11 cellular contexts compared by ENCODE assay signal in genomic region chr7:92769361-92769633, GRCh38.
DNase-seq lines count a peak whose midpoint lies in the region; ATAC-seq, FAIRE-seq and TF ChIP-seq lines count a peak whose summit lies in the region.
"Had no signal": no experiment of that assay in that cellular context is flagged by ENCODE, and none has a peak within 500 bp of the region (broad histone marks: within the 10 kb centered on the region; RNA-seq: fewer than 3 reads in every experiment).

No MANE protein-coding gene starts in this region.

- DNase-seq in GM19239 (ENCODE audit: insufficient read length, low spot score) (no peak), H1 (ENCODE audit: low read depth in 1 of 2, low spot score in 2 of 2) (no peak), SKM-1 (lab: John Stamatoyannopoulos, UW; ENCODE audit: unreplicated experiment) (no peak), SIG-M5 (lab: John Stamatoyannopoulos, UW) (no peak)
- DNase-seq: activated CD4-positive, alpha-beta T cell treated with anti-CD3 and anti-CD28 coated beads, Interleukin-2, amount 50 U/mL, for 1 hour; KG1; naive B cell; NCI-H2227 treated with DMSO at 0.1 percent for 48 hours had no signal

- peak overlapping the region; percentile 74 for H2BK120ac ChIP-seq in H1 (replicated peaks; ENCODE audit: low read depth, low read length)

- H4K20me1 ChIP-seq in H1 (replicated peaks in 1 of 2; ENCODE audit: control insufficient read depth in 1 of 2, insufficient read depth in 2 of 2, low read length in 2 of 2), result no peaks in the 10 kb centered on the region

- H3K4ac ChIP-seq in H1 (replicated peaks; ENCODE audit: insufficient read length, low read depth, low read length), result no peak overlapping the region

- H3K79me2 ChIP-seq in H1 (ENCODE audit: control insufficient read depth in 1 of 2, insufficient read depth in 2 of 2, low read length in 2 of 2), result no peaks in the 10 kb centered on the region

- TF ChIP-seq RAD21 in H1 (IDR thresholded peaks at IDR 0.05 in 1 of 2, conservative IDR thresholded peaks at IDR 0.05 in 1 of 2; ENCODE audit: low read depth in 2 of 2, low read length in 2 of 2), result no peak

- FAIRE-seq in GM19239 (lab: Jason Lieb, UNC) (peak; percentile 47), H1 (lab: Jason Lieb, UNC) (no peak)

- H3K4me2 ChIP-seq in H1 (ENCODE audit: insufficient read depth in 1 of 2, low read depth in 2 of 2, low read length in 2 of 2), result no peak overlapping the region

- H2AFZ ChIP-seq in H1 (ENCODE audit: low read length), result no peak overlapping the region

- H3K9me3 ChIP-seq in H1 (ENCODE audit: insufficient read depth in 2 of 2, low read depth in 1 of 2, low read length in 1 of 2), result no peaks in the 10 kb centered on the region

- peaks cover 0 to 33% (median 17%) of the 10 kb centered on the region in 4 experiments; a peak in 4 of 7 replicates for H3K4me1 ChIP-seq in H1 (replicated peaks in 1 of 4; ENCODE audit: control insufficient read depth in 3 of 4, insufficient read depth in 4 of 4, low read length in 3 of 4)

- H3K18ac ChIP-seq in H1 (ENCODE audit: extremely low read depth, low read length), result no peak overlapping the region

- no peak overlapping the region for H3K27ac ChIP-seq in H1 (ENCODE audit: low read depth, low read length)

- H2BK15ac ChIP-seq in H1 (ENCODE audit: low read length), result no peak overlapping the region

- H3K14ac ChIP-seq in H1 (ENCODE audit: insufficient read length), result no peak overlapping the region

- H3K23ac ChIP-seq in H1 (ENCODE audit: insufficient read length), result no peak overlapping the region

- H4K91ac ChIP-seq in H1 (replicated peaks; ENCODE audit: insufficient read length, low read length), result no peak overlapping the region

- H4K8ac ChIP-seq in H1 (ENCODE audit: extremely low read depth, insufficient read depth, low read length), result no peak overlapping the region

- no peak for TF ChIP-seq EP300 in H1 (IDR thresholded peaks at IDR 0.05; ENCODE audit: borderline replicate concordance in 1 of 2, low read depth in 2 of 2, low read length in 2 of 2)

- H3K4me3 ChIP-seq in H1 (ENCODE audit: extremely low read depth in 1 of 4, insufficient read depth in 2 of 4, low read depth in 3 of 4, low read length in 4 of 4), result no peak overlapping the region

- H2BK5ac ChIP-seq in H1 (ENCODE audit: low read depth, low read length), result no peak overlapping the region

- POLR2A ChIA-PET in H1 (lab: Charles Lee; ENCODE audit: partially characterized antibody), result no interaction called here

- H2BK20ac ChIP-seq in H1 (ENCODE audit: low read length), result no peak overlapping the region

- ATAC-seq in GM18499 (IDR thresholded peaks at IDR 0.05; ENCODE audit: insufficient read depth, unreplicated experiment), result peak; percentile 4
- peak; percentile 6 for ATAC-seq in HG03159 (IDR thresholded peaks at IDR 0.05; ENCODE audit: unreplicated experiment)
- no peak for ATAC-seq in HG03025 (IDR thresholded peaks at IDR 0.05; ENCODE audit: low FRiP score, unreplicated experiment)

- H3K79me1 ChIP-seq in H1 (ENCODE audit: low read depth, low read length), result no peaks in the 10 kb centered on the region; the same call in 1 of the 2 replicates

- no peak for TF ChIP-seq POLR2A in H1 (IDR thresholded peaks at IDR 0.05; ENCODE audit: control extremely low read depth in 1 of 2, low read depth in 2 of 2, low read length in 2 of 2)

- no peak overlapping the region for H2BK12ac ChIP-seq in H1 (ENCODE audit: low read depth, low read length)

- H3K56ac ChIP-seq in H1 (replicated peaks; ENCODE audit: insufficient read length, low read depth, low read length), result no peak overlapping the region

- H4K5ac ChIP-seq in H1 (ENCODE audit: insufficient read length, low read depth, low read length), result peak overlapping the region; percentile 27

- H3K9ac ChIP-seq in H1 (replicated peaks in 1 of 4; ENCODE audit: extremely low read depth in 1 of 4, low read depth in 3 of 4, low read length in 3 of 4), result no peak overlapping the region

- no peak overlapping the region for H2AK5ac ChIP-seq in H1 (ENCODE audit: low read depth, low read length)

- no peaks in the 10 kb centered on the region for H3K27me3 ChIP-seq in H1 (replicated peaks in 1 of 4; ENCODE audit: control insufficient read depth in 3 of 4, extremely low read depth in 1 of 4, insufficient read depth in 3 of 4, low read length in 3 of 4)

- peaks cover 0 to 3% (median 0%) of the 10 kb centered on the region in 4 experiments; a peak in 1 of 8 replicates for H3K36me3 ChIP-seq in H1 (ENCODE audit: control insufficient read depth in 2 of 4, insufficient read depth in 4 of 4, low read length in 3 of 4)

- TF ChIP-seq CTCF in H1 (IDR thresholded peaks at IDR 0.05; ENCODE audit: control extremely low read depth in 1 of 3, insufficient read depth in 1 of 3, low read depth in 1 of 3, low read length in 3 of 3), result no peak

- no peaks in the 10 kb centered on the region; the same call in 1 of the 2 replicates for H3K23me2 ChIP-seq in H1 (ENCODE audit: low read depth, low read length)

- CTCF ChIA-PET in H1 (lab: Charles Lee; ENCODE audit: partially characterized antibody), result interaction anchor here (0.9 kb wide), 1 partner anchor 79 kb away, joined by 3 read pairs; no protein-coding TSS in a partner anchor

TF ChIP-seq in H1, 55 proteins besides CTCF, POLR2A, EP300 and RAD21:
- no peak for TF ChIP-seq KDM5A (IDR thresholded peaks at IDR 0.05; ENCODE audit: low read length)
- no peak for TF ChIP-seq FOSL1 (IDR thresholded peaks at IDR 0.05; ENCODE audit: insufficient read depth, low read depth, low read length)
- TF ChIP-seq SUZ12 (IDR thresholded peaks at IDR 0.05; ENCODE audit: low read length), result no peak
- TF ChIP-seq CBX5 (IDR thresholded peaks at IDR 0.05; ENCODE audit: low read depth, low read length), result no peak
- no peak for TF ChIP-seq TCF12 (IDR thresholded peaks at IDR 0.05; ENCODE audit: low read depth, low read length)
- TF ChIP-seq PHF8 (conservative IDR thresholded peaks at IDR 0.05; ENCODE audit: low read depth, low read length), result no peak
- no peak for TF ChIP-seq RXRA (IDR thresholded peaks at IDR 0.05; ENCODE audit: insufficient read depth, low read depth, low read length)
